Comparison of ENCODE assay signal across 8 cellular contexts in genomic region chr19:38229585-38230073, GRCh38. TPM values are rescaled to one million over a fixed set of nuclear protein-coding genes. Genes with fewer than 3 reads are reported as not detected.
A peak's percentile ranks its signal among the peaks of the same experiment; 100 is the strongest.
DNase-seq lines count a peak whose midpoint lies in the region; ATAC-seq, FAIRE-seq and TF ChIP-seq lines count a peak whose summit lies in the region.

No MANE protein-coding gene starts in this region.

- H3K4me3 ChIP-seq in A549 (peak overlapping the region; percentile 52), PC-9 (no peak overlapping the region), osteoblast (ENCODE audit: insufficient read depth, low read length) (no peak overlapping the region), aorta (ENCODE audit: low read length in 2 of 2) (no peak overlapping the region)

- no peaks in the 10 kb centered on the region for H3K9me3 Mint-ChIP-seq in activated T-cell treated with anti-CD3 and anti-CD28 coated beads, Interleukin-2, amount 50 U/mL, for 72 hours

- peak; percentile 89 to 93 for DNase-seq in A549 (ENCODE audit: low read depth in 1 of 2, low spot score in 1 of 2)
- peak in 68 of 76 experiments; percentile 13 to 85 (median 63) for DNase-seq in HUDEP-2 (lab: John Stamatoyannopoulos, UW; ENCODE audit: unreplicated experiment in 76 of 76)
- peak in 1 of 2 experiments; percentile 56 for DNase-seq in PC-9
- DNase-seq in activated T-cell treated with anti-CD3 and anti-CD28 coated beads, Interleukin-2, amount 50 U/mL, for 72 hours = peak; percentile 76 to 80
- peak; percentile 81 for DNase-seq in fibroblast of the conjunctiva (ENCODE audit: low read depth)
- DNase-seq in osteoblast (ENCODE audit: insufficient read length, low spot score, missing footprints) = peak; percentile 98
- DNase-seq in aorta = peak; percentile 70 to 87

- H3K27me3 Mint-ChIP-seq in activated T-cell treated with anti-CD3 and anti-CD28 coated beads, Interleukin-2, amount 50 U/mL, for 72 hours (ENCODE audit: low read depth) = peaks cover 46% of the 10 kb centered on the region

- H3K4me1 ChIP-seq in A549 = peaks cover 25% of the 10 kb centered on the region
- 0 out of 2 replicates have a peak, but pooled peaks cover 6% of the 10 kb centered on the region for H3K4me1 ChIP-seq in PC-9 (replicated peaks; ENCODE audit: insufficient read depth)
- H3K4me1 ChIP-seq in osteoblast (ENCODE audit: insufficient read depth, low read length) = peaks cover 8% of the 10 kb centered on the region
- H3K4me1 ChIP-seq in aorta (ENCODE audit: control insufficient read depth in 1 of 2, insufficient read depth in 2 of 2, low read length in 2 of 2) = no peaks in the 10 kb centered on the region

- no peak for TF ChIP-seq EP300 in A549 (IDR thresholded peaks at IDR 0.05)

- no peaks in the 10 kb centered on the region for H3K9me3 ChIP-seq in A549
- no peaks in the 10 kb centered on the region for H3K9me3 ChIP-seq in PC-9 (ENCODE audit: insufficient read depth, low read depth)
- H3K9me3 ChIP-seq in osteoblast (ENCODE audit: low read depth, low read length) = no peaks in the 10 kb centered on the region
- no peaks in the 10 kb centered on the region for H3K9me3 ChIP-seq in aorta (ENCODE audit: control insufficient read depth, low read length)

- H3K4me2 ChIP-seq in A549 (peak overlapping the region; percentile 100), PC-9 (peak overlapping the region; percentile 68; the same call in 1 of the 2 replicates), osteoblast (ENCODE audit: insufficient read depth, low read length) (peak overlapping the region; percentile 77)

- no peak overlapping the region for H3K27ac Mint-ChIP-seq in activated T-cell treated with anti-CD3 and anti-CD28 coated beads, Interleukin-2, amount 50 U/mL, for 72 hours

- no peaks in the 10 kb centered on the region for H3K9me2 ChIP-seq in PC-9 (ENCODE audit: insufficient read depth)

- POLR2A ChIA-PET in A549 (lab: Yijun Ruan, JAX) = no interaction called here
- POLR2A ChIA-PET in PC-9 (lab: Charles Lee; ENCODE audit: unreplicated experiment) = no interaction called here

- no peak for TF ChIP-seq POLR2A in A549 (IDR thresholded peaks at IDR 0.05; ENCODE audit: low read length)

- peaks cover 14% of the 10 kb centered on the region; the same call in 1 of the 2 replicates for H3K27me3 ChIP-seq in PC-9 (ENCODE audit: insufficient read depth, low read depth)
- peaks cover 6% of the 10 kb centered on the region for H3K27me3 ChIP-seq in osteoblast (ENCODE audit: insufficient read depth, low read length)
- no peaks in the 10 kb centered on the region for H3K27me3 ChIP-seq in aorta (ENCODE audit: control insufficient read depth in 1 of 2, insufficient read depth in 2 of 2, low read length in 1 of 2)

- peaks cover 7% of the 10 kb centered on the region for H3K4me1 Mint-ChIP-seq in activated T-cell treated with anti-CD3 and anti-CD28 coated beads, Interleukin-2, amount 50 U/mL, for 72 hours (ENCODE audit: low read depth)

- H3F3A ChIP-seq in PC-9 (ENCODE audit: insufficient read depth, low read depth) = peaks cover 11% of the 10 kb centered on the region

- H2AFZ ChIP-seq in PC-9 (no peak overlapping the region), osteoblast (ENCODE audit: low read length) (no peak overlapping the region)

- no peaks in the 10 kb centered on the region for H3K36me3 Mint-ChIP-seq in activated T-cell treated with anti-CD3 and anti-CD28 coated beads, Interleukin-2, amount 50 U/mL, for 72 hours (ENCODE audit: insufficient read depth in 2 of 2)

- ATAC-seq in A549 (peak; percentile 49 to 79), GM18867 (IDR thresholded peaks at IDR 0.05; ENCODE audit: unreplicated experiment) (peak; percentile 77), aorta (ENCODE audit: low FRiP score) (peak; percentile 55)
- peak; percentile 93 to 94 for ATAC-seq in activated T-cell treated with anti-CD3 and anti-CD28 coated beads, Interleukin-2, amount 50 U/mL, for 72 hours (replicated peaks in 1 of 2)

- intact Hi-C loops in PC-9 (cut with micrococcal nuclease; ENCODE audit: unreplicated experiment) = loop anchor here (5.0 to 10.0 kb wide), 3 partner anchors 158 to 405 kb away; partner anchors contain the start of genes FAM98C, GGN and SPRED3
- intact Hi-C loops in aorta (cut with DNase I) = loop anchor here (5.0 to 10.0 kb wide), 3 partner anchors 85 to 325 kb away; partner anchors contain the start of genes SIPA1L3 (in 1 of the 2) and WDR87 (in 1 of the 2)

- TF ChIP-seq CTCF in A549 (IDR thresholded peaks at IDR 0.05) (no peak), PC-9 (conservative IDR thresholded peaks at IDR 0.05) (no peak), osteoblast (IDR thresholded peaks at IDR 0.05; ENCODE audit: extremely low read depth, low read depth, low read length) (no peak)

- H4K20me1 ChIP-seq in PC-9 (ENCODE audit: insufficient read depth) = no peaks in the 10 kb centered on the region
- no peaks in the 10 kb centered on the region for H4K20me1 ChIP-seq in osteoblast (ENCODE audit: insufficient read depth, low read length)

- 2% methylated on average over 30 of the region's 54 CpGs for WGBS in A549 (ENCODE audit: missing lambda C conversion rate)
- WGBS in aorta, 2 donors = 0 to 1% methylated on average over 42 to 54 of the region's 54 CpGs

- CTCF ChIA-PET in A549 (lab: Yijun Ruan, JAX) = interaction anchor here (1.4 to 33.5 kb wide), 6 partner anchors 22 to 328 kb away, joined by 4 to 1052 read pairs (median 104); partner anchors contain the start of genes CATSPERG, GGN, KCNK6 and PPP1R14A
- CTCF ChIA-PET in PC-9 (lab: Charles Lee) = no interaction called here

- no TSS peak for BruUV-seq in PC-9 (replicated peaks; lab: Mats Ljungman, UMichigan)

- peak; percentile 18 for FAIRE-seq in A549 (lab: Jason Lieb, UNC)

- no peak for TF ChIP-seq RAD21 in A549 (conservative IDR thresholded peaks at IDR 0.05 in 1 of 2, IDR thresholded peaks at IDR 0.05 in 1 of 2)

- H3K4me3 Mint-ChIP-seq in activated T-cell treated with anti-CD3 and anti-CD28 coated beads, Interleukin-2, amount 50 U/mL, for 72 hours = peak overlapping the region; percentile 42 to 66

- H3K36me3 ChIP-seq in PC-9 (ENCODE audit: low read depth) (no peaks in the 10 kb centered on the region), osteoblast (ENCODE audit: insufficient read depth, low read length) (no peaks in the 10 kb centered on the region), aorta (ENCODE audit: control insufficient read depth in 1 of 2, insufficient read depth in 2 of 2, low read length in 1 of 2) (no peaks in the 10 kb centered on the region)

- H3K27ac ChIP-seq in A549 (peak overlapping the region in 1 of 2 experiments; percentile 67; a peak in 3 of 6 replicates), PC-9 (no peak overlapping the region), osteoblast (ENCODE audit: low read depth, low read length) (no peak overlapping the region), aorta (ENCODE audit: low read depth in 1 of 2, low read length in 2 of 2) (no peak overlapping the region)

- H3K79me2 ChIP-seq in PC-9 (ENCODE audit: low read depth) (no peaks in the 10 kb centered on the region), osteoblast (ENCODE audit: insufficient read depth, low read length) (no peaks in the 10 kb centered on the region)

TF ChIP-seq in A549, 52 proteins besides CTCF, POLR2A, EP300 and RAD21 (continues in another document):
- TF ChIP-seq USF2 (IDR thresholded peaks at IDR 0.05) (no peak), SMC3 (IDR thresholded peaks at IDR 0.05) (no peak), MAFK (IDR thresholded peaks at IDR 0.05; ENCODE audit: partially characterized antibody) (no peak), MYC (IDR thresholded peaks at IDR 0.05; ENCODE audit: borderline replicate concordance, low read length) (no peak), CBX8 (IDR thresholded peaks at IDR 0.05) (no peak), ESRRA (IDR thresholded peaks at IDR 0.05; ENCODE audit: borderline replicate concordance, low read length) (no peak)

RNA-seq across cellular contexts. Expression of gene DPF1, which starts 5.6 kb away (rescaled TPM):
- polyA plus RNA-seq in A549 (2011; rRNA removed) = 1.3 and 2.1 TPM in 2 replicates
- polyA plus RNA-seq in A549 (2012; cell fraction: cytosol; rRNA removed) = 5.0 and 5.1 TPM in 2 replicates
- 11.4 and 12.1 TPM in 2 replicates for polyA plus RNA-seq in A549 (2012; cell fraction: nucleus; rRNA removed)
- polyA plus RNA-seq in A549 (2017; fragmentation: RNase III; extraction: RNeasy Plus Mini Kit Qiagen cat#74134 plus additional on column Dnase treatment) = 4.4 to 6.8 TPM (median 5.3 TPM) in 3 replicates
- polyA minus RNA-seq in A549 (2011; rRNA and poly(A)+ RNA removed) = 1.6 and 2.8 TPM in 2 replicates
- 0.81 and 1.1 TPM in 2 replicates for total RNA-seq in PC-9 (2021)
- total RNA-seq in activated T-cell treated with anti-CD3 and anti-CD28 coated beads, Interleukin-2, amount 50 U/mL, for 72 hours = under 1 TPM; 0.65 to 0.99 TPM
- total RNA-seq in osteoblast = 0.29 and 0.72 TPM in 2 replicates
- 1 to 10 TPM; 1.3 to 2.1 TPM for total RNA-seq in aorta
- polyA plus RNA-seq in aorta = under 1 TPM in 1 of 2 donors, not detected in 1; 0.72 TPM

RNA-seq across cellular contexts. Expression of gene PPP1R14A, which starts 26.5 kb away (rescaled TPM):
- polyA plus RNA-seq in A549 (2011; rRNA removed) (14.6 and 30.5 TPM in 2 replicates), A549 (2017; fragmentation: RNase III; extraction: RNeasy Plus Mini Kit Qiagen cat#74134 plus additional on column Dnase treatment) (88.6 to 99.6 TPM (median 99.5 TPM) in 3 replicates), aorta (1,000 to 10,000 TPM; 1,120 to 1,551 TPM)
- 281 and 324 TPM in 2 replicates for polyA plus RNA-seq in A549 (2012; cell fraction: cytosol; rRNA removed)
- 99.6 and 180 TPM in 2 replicates for polyA plus RNA-seq in A549 (2012; cell fraction: nucleus; rRNA removed)
- polyA minus RNA-seq in A549 (2011; rRNA and poly(A)+ RNA removed) = 2.9 and 3.1 TPM in 2 replicates
- total RNA-seq in PC-9 (2021) (not detected in 2 replicates), osteoblast (0.72 and 1.2 TPM in 2 replicates), aorta (100 to 1,000 TPM; 306 to 783 TPM)
- 1 to 10 TPM; 1.7 to 3.8 TPM for total RNA-seq in activated T-cell treated with anti-CD3 and anti-CD28 coated beads, Interleukin-2, amount 50 U/mL, for 72 hours

RNA-seq across cellular contexts. Expression of gene SPINT2, which starts 34.7 kb away (rescaled TPM):
- polyA plus RNA-seq in A549 (2011; rRNA removed) = 343 and 425 TPM in 2 replicates
- polyA plus RNA-seq in A549 (2012; cell fraction: cytosol; rRNA removed) = 347 and 383 TPM in 2 replicates
- polyA plus RNA-seq in A549 (2012; cell fraction: nucleus; rRNA removed) = 348 and 443 TPM in 2 replicates
- 244 to 296 TPM (median 291 TPM) in 3 replicates for polyA plus RNA-seq in A549 (2017; fragmentation: RNase III; extraction: RNeasy Plus Mini Kit Qiagen cat#74134 plus additional on column Dnase treatment)
- 154 and 156 TPM in 2 replicates for polyA minus RNA-seq in A549 (2011; rRNA and poly(A)+ RNA removed)
- 1,019 and 1,161 TPM in 2 replicates for total RNA-seq in PC-9 (2021)
- 100 to 1,000 TPM in 1 of 2 donors, 10 to 100 TPM in 1; 89.1 to 115 TPM for total RNA-seq in activated T-cell treated with anti-CD3 and anti-CD28 coated beads, Interleukin-2, amount 50 U/mL, for 72 hours
- 1.8 and 2.2 TPM in 2 replicates for total RNA-seq in osteoblast
- total RNA-seq in aorta = 100 to 1,000 TPM; 146 to 155 TPM
- polyA plus RNA-seq in aorta = 100 to 1,000 TPM; 238 to 292 TPM

Comparison
In these comparisons a context has a peak if more than half of its experiments do, and no peak if none do; other contexts are left out.
1. RNA of gene PPP1R14A, which starts 26.5 kb away (total RNA-seq): 306 to 783 TPM in aorta; 1.7 to 3.8 TPM in activated T-cell treated with anti-CD3 and anti-CD28 coated beads, Interleukin-2, amount 50 U/mL, for 72 hours, 0.72 to 1.2 TPM in osteoblast and not detected in PC-9; every median in the first group is over 10 times any median in the second.
2. RNA of gene SPINT2, which starts 34.7 kb away (total RNA-seq): 1,019 to 1,161 TPM in PC-9, 146 to 155 TPM in aorta and 89.1 to 115 TPM in activated T-cell treated with anti-CD3 and anti-CD28 coated beads, Interleukin-2, amount 50 U/mL, for 72 hours; 1.8 to 2.2 TPM in osteoblast; every median in the first group is over 10 times any median in the second.
3. Peak in every context shown above with its lines, with median percentiles within 50 percentile points of each other: ATAC-seq and H3K4me2 ChIP-seq.